18 cellular contexts compared by ENCODE assay signal in genomic region chr7:84091318-84091717, GRCh38.
DNase-seq lines count a peak whose midpoint lies in the region; ATAC-seq and TF ChIP-seq lines count a peak whose summit lies in the region.
"Had no signal": no experiment of that assay in that cellular context is flagged by ENCODE, and none has a peak within 500 bp of the region (broad histone marks: within the 10 kb centered on the region; RNA-seq: fewer than 3 reads in every experiment).

No MANE protein-coding gene starts in this region.

- H3K9ac ChIP-seq in IMR-90 (ENCODE audit: low read depth, low read length), result no peak overlapping the region
- H3K9ac ChIP-seq: SK-N-SH had no signal

- intact Hi-C loops in activated naive CD4-positive, alpha-beta T cell treated with anti-CD3 and anti-CD28 coated beads for 36 hours (cut with micrococcal nuclease), result no loop called here
- intact Hi-C loops in IMR-90 (cut with micrococcal nuclease), result no loop called here
- intact Hi-C loops in CD14-positive monocyte (cut with micrococcal nuclease), result no loop called here
- intact Hi-C loops in esophagus squamous epithelium (cut with DNase I), result no loop called here

- no peak for DNase-seq in activated naive CD4-positive, alpha-beta T cell treated with anti-CD3 and anti-CD28 coated beads for 36 hours
- DNase-seq in activated naive CD4-positive, alpha-beta T cell treated with Interleukin-2 at 50 U/mL for 16 hours, result no peak
- DNase-seq in IMR-90, result no peak
- DNase-seq in activated CD8-positive, alpha-beta T cell treated with anti-CD3 and anti-CD28 coated beads, Interleukin-2, amount 10 ng/mL, durations not matched to agents 7 days and 5 days, result no peak
- no peak for DNase-seq in naive thymus-derived CD8-positive, alpha-beta T cell
- DNase-seq in CD14-positive monocyte (ENCODE audit: low spot score), result no peak
- DNase-seq in esophagus squamous epithelium (lab: John Stamatoyannopoulos, UW), result no peak
- no peak for DNase-seq in stimulated activated CD4-positive, alpha-beta T cell treated with anti-CD3 and anti-CD28 coated beads, Interleukin-2, amount 100 ng/mL, for 24 hours
- DNase-seq: head of caudate nucleus; islet precursor cell; NCI-H1694 treated with DMSO at 0.1 percent for 48 hours; NCI-H510A; retina; SK-N-SH; stimulated activated CD4-positive, alpha-beta T cell treated with anti-CD3 and anti-CD28 coated beads, Interleukin-15, amount 100 ng/mL, for 24 hours; uterus had no signal

- peak overlapping the region; percentile 52 for H3K4me3 Mint-ChIP-seq in activated naive CD4-positive, alpha-beta T cell treated with anti-CD3 and anti-CD28 coated beads for 36 hours
- peak overlapping the region; percentile 46 for H3K4me3 Mint-ChIP-seq in activated CD8-positive, alpha-beta T cell treated with anti-CD3 and anti-CD28 coated beads, Interleukin-2, amount 10 ng/mL, durations not matched to agents 7 days and 5 days
- H3K4me3 Mint-ChIP-seq in naive thymus-derived CD8-positive, alpha-beta T cell, result peak overlapping the region; percentile 30 to 81 (median 66)
- H3K4me3 Mint-ChIP-seq in CD14-positive monocyte, result no peak overlapping the region

- no peaks in the 10 kb centered on the region for H3K36me3 Mint-ChIP-seq in activated naive CD4-positive, alpha-beta T cell treated with anti-CD3 and anti-CD28 coated beads for 36 hours (ENCODE audit: low read depth)
- H3K36me3 Mint-ChIP-seq in activated CD8-positive, alpha-beta T cell treated with anti-CD3 and anti-CD28 coated beads, Interleukin-2, amount 10 ng/mL, durations not matched to agents 7 days and 5 days (ENCODE audit: low read depth), result peaks cover 8% of the 10 kb centered on the region
- peaks cover 0 to 4% (median 0%) of the 10 kb centered on the region in 3 donors for H3K36me3 Mint-ChIP-seq in naive thymus-derived CD8-positive, alpha-beta T cell
- H3K36me3 Mint-ChIP-seq in CD14-positive monocyte, result no peaks in the 10 kb centered on the region

- H3K27me3 Mint-ChIP-seq in activated naive CD4-positive, alpha-beta T cell treated with anti-CD3 and anti-CD28 coated beads for 36 hours (ENCODE audit: low read depth), result no peaks in the 10 kb centered on the region
- no peaks in the 10 kb centered on the region for H3K27me3 Mint-ChIP-seq in activated CD8-positive, alpha-beta T cell treated with anti-CD3 and anti-CD28 coated beads, Interleukin-2, amount 10 ng/mL, durations not matched to agents 7 days and 5 days (ENCODE audit: low read depth)
- H3K27me3 Mint-ChIP-seq in naive thymus-derived CD8-positive, alpha-beta T cell, result no peaks in the 10 kb centered on the region
- H3K27me3 Mint-ChIP-seq in CD14-positive monocyte (ENCODE audit: low read depth in 3 of 3), result no peaks in the 10 kb centered on the region

- H3K4me1 ChIP-seq in IMR-90 (ENCODE audit: control insufficient read depth, insufficient read depth, low read length) (0 out of 2 replicates have a peak, but pooled peaks cover 2% of the 10 kb centered on the region), esophagus squamous epithelium (no peaks in the 10 kb centered on the region)
- H3K4me1 ChIP-seq: uterus had no signal

- POLR2A ChIA-PET in IMR-90 (lab: Charles Lee; ENCODE audit: unreplicated experiment), result no interaction called here
- POLR2A ChIA-PET in activated CD8-positive, alpha-beta T cell treated with anti-CD3 and anti-CD28 coated beads, Interleukin-2, amount 10 ng/mL, durations not matched to agents 7 days and 5 days (lab: Charles Lee), result no interaction called here
- POLR2A ChIA-PET in naive thymus-derived CD8-positive, alpha-beta T cell (lab: Charles Lee), result no interaction called here

- H3K56ac ChIP-seq in IMR-90 (ENCODE audit: extremely low read depth, insufficient read depth, low read length), result no peak overlapping the region

- no peak for ATAC-seq in IMR-90 (ENCODE audit: low read depth)
- peak; percentile 54 for ATAC-seq in activated CD8-positive, alpha-beta T cell treated with anti-CD3 and anti-CD28 coated beads, Interleukin-2, amount 10 ng/mL, durations not matched to agents 7 days and 5 days
- no peak for ATAC-seq in naive thymus-derived CD8-positive, alpha-beta T cell

- peak overlapping the region; percentile 42; the same call in 1 of the 2 replicates for H3K23ac ChIP-seq in IMR-90 (ENCODE audit: low read depth, low read length)

- no TSS peak for BruUV-seq in IMR-90 (replicated peaks; lab: Mats Ljungman, UMichigan)

- CTCF ChIA-PET in activated naive CD4-positive, alpha-beta T cell treated with anti-CD3 and anti-CD28 coated beads for 36 hours (lab: Charles Lee), result no interaction called here
- CTCF ChIA-PET in IMR-90 (lab: Yijun Ruan, JAX), result no interaction called here
- CTCF ChIA-PET in activated CD8-positive, alpha-beta T cell treated with anti-CD3 and anti-CD28 coated beads, Interleukin-2, amount 10 ng/mL, durations not matched to agents 7 days and 5 days (lab: Charles Lee), result no interaction called here

- peak overlapping the region in 1 of 2 experiments; percentile 21; a peak in 1 of 4 replicates for H4K8ac ChIP-seq in IMR-90 (ENCODE audit: low read depth in 2 of 2, low read length in 2 of 2)

- no peaks in the 10 kb centered on the region for H3K9me1 ChIP-seq in IMR-90 (ENCODE audit: insufficient read depth, low read length)

- peaks cover 40% of the 10 kb centered on the region for H3K4me1 Mint-ChIP-seq in activated naive CD4-positive, alpha-beta T cell treated with anti-CD3 and anti-CD28 coated beads for 36 hours (ENCODE audit: low read depth)
- H3K4me1 Mint-ChIP-seq in activated CD8-positive, alpha-beta T cell treated with anti-CD3 and anti-CD28 coated beads, Interleukin-2, amount 10 ng/mL, durations not matched to agents 7 days and 5 days (ENCODE audit: low read depth), result peaks cover 38% of the 10 kb centered on the region
- peaks cover 13 to 59% (median 50%) of the 10 kb centered on the region in 4 donors for H3K4me1 Mint-ChIP-seq in naive thymus-derived CD8-positive, alpha-beta T cell
- peaks cover 5% of the 10 kb centered on the region for H3K4me1 Mint-ChIP-seq in CD14-positive monocyte

- no peak overlapping the region for H4K91ac ChIP-seq in IMR-90 (ENCODE audit: insufficient read depth, low read depth, low read length)

- no peak for TF ChIP-seq CTCF in IMR-90 (conservative IDR thresholded peaks at IDR 0.05; ENCODE audit: low read depth, low read length)
- no peak for TF ChIP-seq CTCF in CD14-positive monocyte (IDR thresholded peaks at IDR 0.05)
- TF ChIP-seq CTCF in esophagus squamous epithelium (IDR thresholded peaks at IDR 0.05), result no peak

- H2BK15ac ChIP-seq in IMR-90 (ENCODE audit: low read depth, low read length), result no peak overlapping the region

- TF ChIP-seq RAD21 in IMR-90 (IDR thresholded peaks at IDR 0.05; ENCODE audit: low read length), result no peak

- H3K27ac ChIP-seq in IMR-90 (ENCODE audit: insufficient read depth, low read length) (peak overlapping the region; percentile 47; the same call in 1 of the 2 replicates), esophagus squamous epithelium (no peak overlapping the region)
- H3K27ac ChIP-seq: neutrophil, uterus had no signal

- H3K36me3 ChIP-seq in IMR-90 (ENCODE audit: control insufficient read depth, insufficient read depth, low read length) (peaks cover 6% of the 10 kb centered on the region; the same call in 1 of the 2 replicates), esophagus squamous epithelium (no peaks in the 10 kb centered on the region)
- H3K36me3 ChIP-seq: cardiac muscle cell, neutrophil, uterus had no signal

- dilution Hi-C loops in IMR-90 (cut with HindIII; ENCODE audit: low sequenced_read_pairs, unreplicated experiment), result no loop called here

- H3K9me3 ChIP-seq in IMR-90 (ENCODE audit: control insufficient read depth, insufficient read depth, low read length), result no peaks in the 10 kb centered on the region
- H3K9me3 ChIP-seq in esophagus squamous epithelium, result no peaks in the 10 kb centered on the region
- H3K9me3 ChIP-seq: neutrophil, SK-N-SH, uterus had no signal

- no peak overlapping the region for H2AK9ac ChIP-seq in IMR-90 (replicated peaks; ENCODE audit: low read depth, low read length, poor library complexity)

- H2AFZ ChIP-seq in IMR-90 (replicated peaks; ENCODE audit: low read length, poor library complexity), result no peak overlapping the region

- no CpG with 5 or more reads among the region's 1 CpG for WGBS in IMR-90 (ENCODE audit: extremely low coverage in 2 of 2, insufficient read length in 1 of 2), 2 experiments
- WGBS in esophagus squamous epithelium, 2 donors, result 27 to 30% methylated on average over 1 of the region's 1 CpG

- peak overlapping the region; percentile 22; the same call in 1 of the 2 replicates for H3K4me2 ChIP-seq in IMR-90 (ENCODE audit: low read depth, low read length)
- H3K4me2 ChIP-seq: SK-N-SH had no signal

- no peak overlapping the region for H2AK5ac ChIP-seq in IMR-90 (ENCODE audit: low read depth, low read length)

- H3K79me1 ChIP-seq in IMR-90 (ENCODE audit: low read depth in 1 of 2, low read length in 2 of 2), result peaks cover 13 to 24% of the 10 kb centered on the region in 2 experiments

- H2BK20ac ChIP-seq in IMR-90 (ENCODE audit: low read depth, low read length), result no peak overlapping the region

- TF ChIP-seq POLR2A in IMR-90 (IDR thresholded peaks at IDR 0.05; ENCODE audit: low read depth, low read length), result no peak
- no peak for TF ChIP-seq POLR2A in esophagus squamous epithelium (IDR thresholded peaks at IDR 0.05)

- no peaks in the 10 kb centered on the region for H3K27me3 ChIP-seq in IMR-90 (ENCODE audit: control insufficient read depth, insufficient read depth, low read length)
- H3K27me3 ChIP-seq in esophagus squamous epithelium, result no peaks in the 10 kb centered on the region
- H3K27me3 ChIP-seq: cardiac muscle cell, neutrophil, uterus had no signal

- in situ Hi-C loops in IMR-90 (cut with MboI; ENCODE audit: low sequenced_read_pairs), result no loop called here

- no peak overlapping the region; the same call in 1 of the 2 replicates for H3K14ac ChIP-seq in IMR-90 (replicated peaks; ENCODE audit: low read depth, low read length)

- H2BK120ac ChIP-seq in IMR-90 (ENCODE audit: low read depth, low read length), result no peak overlapping the region

- no peak overlapping the region for H3K18ac ChIP-seq in IMR-90 (ENCODE audit: low read depth, low read length)

- H3K4me3 ChIP-seq in IMR-90 (ENCODE audit: insufficient read depth, low read depth, low read length) (no peak overlapping the region), esophagus squamous epithelium (no peak overlapping the region)
- H3K4me3 ChIP-seq: cardiac muscle cell, uterus had no signal

- H4K20me1 ChIP-seq in IMR-90 (ENCODE audit: insufficient read depth, low read length), result no peaks in the 10 kb centered on the region

- H3K27ac Mint-ChIP-seq in activated naive CD4-positive, alpha-beta T cell treated with anti-CD3 and anti-CD28 coated beads for 36 hours, result peak overlapping the region; percentile 87
- H3K27ac Mint-ChIP-seq in activated CD8-positive, alpha-beta T cell treated with anti-CD3 and anti-CD28 coated beads, Interleukin-2, amount 10 ng/mL, durations not matched to agents 7 days and 5 days, result peak overlapping the region; percentile 86
- peak overlapping the region; percentile 82 to 95 (median 91) for H3K27ac Mint-ChIP-seq in naive thymus-derived CD8-positive, alpha-beta T cell
- no peak overlapping the region for H3K27ac Mint-ChIP-seq in CD14-positive monocyte

- peak overlapping the region; percentile 69 for H2BK5ac ChIP-seq in IMR-90 (ENCODE audit: low read depth, low read length, poor library complexity, severe bottlenecking)

- H3K9me3 Mint-ChIP-seq in activated naive CD4-positive, alpha-beta T cell treated with anti-CD3 and anti-CD28 coated beads for 36 hours, result peaks cover 4% of the 10 kb centered on the region
- peaks cover 5% of the 10 kb centered on the region for H3K9me3 Mint-ChIP-seq in activated CD8-positive, alpha-beta T cell treated with anti-CD3 and anti-CD28 coated beads, Interleukin-2, amount 10 ng/mL, durations not matched to agents 7 days and 5 days (ENCODE audit: insufficient read depth)
- H3K9me3 Mint-ChIP-seq in naive thymus-derived CD8-positive, alpha-beta T cell, result peaks cover 0 to 10% (median 4%) of the 10 kb centered on the region in 9 donors
- peaks cover 0 to 2% (median 0%) of the 10 kb centered on the region in 7 donors for H3K9me3 Mint-ChIP-seq in CD14-positive monocyte

- 0 out of 2 replicates have a peak overlapping the region, but pooled peaks have one; percentile 8 for H4K5ac ChIP-seq in IMR-90 (ENCODE audit: low read depth, low read length)

- H3K4ac ChIP-seq in IMR-90 (ENCODE audit: low read depth, low read length), result no peak overlapping the region

Comparison
In these comparisons a context has a peak if more than half of its experiments do, and no peak if none do; other contexts are left out.
1. H3K27ac Mint-ChIP-seq: peak in activated naive CD4-positive, alpha-beta T cell treated with anti-CD3 and anti-CD28 coated beads for 36 hours (single experiment), activated CD8-positive, alpha-beta T cell treated with anti-CD3 and anti-CD28 coated beads, Interleukin-2, amount 10 ng/mL, durations not matched to agents 7 days and 5 days (single experiment) and naive thymus-derived CD8-positive, alpha-beta T cell (10 of 10); none in CD14-positive monocyte (0 of 7).
2. H3K4me3 Mint-ChIP-seq: peak in activated naive CD4-positive, alpha-beta T cell treated with anti-CD3 and anti-CD28 coated beads for 36 hours (single experiment), activated CD8-positive, alpha-beta T cell treated with anti-CD3 and anti-CD28 coated beads, Interleukin-2, amount 10 ng/mL, durations not matched to agents 7 days and 5 days (single experiment) and naive thymus-derived CD8-positive, alpha-beta T cell (10 of 10); none in CD14-positive monocyte (0 of 2).